1 cellular context compared by ENCODE assay signal in genomic region chr2:37928377-37928776, GRCh38.
TF ChIP-seq lines count a peak whose summit lies in the region.

No MANE protein-coding gene starts in this region.

TF ChIP-seq in K562, 482 proteins besides CTCF, POLR2A, EP300 and RAD21:
- TF ChIP-seq CEBPG (CRISPR knock-in tag; IDR thresholded peaks at IDR 0.05) (no peak), CEBPG (tag; conservative IDR thresholded peaks at IDR 0.05 in 1 of 2, IDR thresholded peaks at IDR 0.05 in 1 of 2) (peak; percentile 87 to 89), KAT7 (CRISPR knock-in tag; IDR thresholded peaks at IDR 0.05; ENCODE audit: borderline replicate concordance) (no peak), RCOR1 (IDR thresholded peaks at IDR 0.05; ENCODE audit: borderline replicate concordance in 1 of 2, low read depth in 2 of 2, low read length in 2 of 2) (peak in 1 of 2 experiments; percentile 68; a peak in 2 of 4 replicates), MCM2 (IDR thresholded peaks at IDR 0.05; ENCODE audit: low read depth) (no peak), FOXA3 (CRISPR knock-in tag; conservative IDR thresholded peaks at IDR 0.05 in 1 of 2, IDR thresholded peaks at IDR 0.05 in 1 of 2) (peak in 1 of 2 experiments; percentile 68; a peak in 2 of 4 replicates), CEBPB (tag; IDR thresholded peaks at IDR 0.05) (peak; percentile 89), CBFA2T3 (IDR thresholded peaks at IDR 0.05) (peak; percentile 33; the same call in 1 of the 2 replicates)
